29 cellular contexts compared by ENCODE assay signal in genomic region chr6:153849072-153849759, GRCh38.
"Had no signal": no experiment of that assay in that cellular context is flagged by ENCODE, and none has a peak within 500 bp of the region (broad histone marks: within the 10 kb centered on the region; RNA-seq: fewer than 3 reads in every experiment).

No MANE protein-coding gene starts in this region.

- H2AFZ ChIP-seq: neural progenitor cell, parathyroid adenoma had no signal

- H3K79me2 ChIP-seq: parathyroid adenoma had no signal

- H3K9ac ChIP-seq: neural progenitor cell, parathyroid adenoma had no signal

- H3K4me1 ChIP-seq: ascending aorta, breast epithelium, esophagus muscularis mucosa, neural progenitor cell, parathyroid adenoma, thyroid gland, upper lobe of left lung, vagina had no signal

- H3K36me3 ChIP-seq: ascending aorta, breast epithelium, esophagus muscularis mucosa, neural progenitor cell, thyroid gland, upper lobe of left lung, vagina had no signal

- H3K4me3 ChIP-seq: ascending aorta, breast epithelium, esophagus muscularis mucosa, neural progenitor cell, thyroid gland, upper lobe of left lung, vagina had no signal

- FAIRE-seq: colon, frontal cortex, kidney had no signal

- H3K9me3 ChIP-seq: ascending aorta, breast epithelium, esophagus muscularis mucosa, thyroid gland, upper lobe of left lung, vagina had no signal

- H3K27ac ChIP-seq: ascending aorta, breast epithelium, esophagus muscularis mucosa, neural progenitor cell, parathyroid adenoma, thyroid gland, upper lobe of left lung, vagina had no signal

- H3K27me3 ChIP-seq: ascending aorta, breast epithelium, esophagus muscularis mucosa, neural progenitor cell, thyroid gland, upper lobe of left lung, vagina had no signal

- H3K4me2 ChIP-seq: neural progenitor cell had no signal

- DNase-seq: activated CD4-positive, alpha-beta memory T cell treated with anti-CD3 and anti-CD28 coated beads for 36 hours; activated CD4-positive, alpha-beta T cell treated with anti-CD3 and anti-CD28 coated beads, Interleukin-2, amount 10 ng/mL, durations not matched to agents 24 days and 14 days; activated CD4-positive, CD25-positive, alpha-beta regulatory T cell treated with anti-CD3 and anti-CD28 coated beads, Interleukin-2, amount 50 U/mL, for 72 hours; activated CD8-positive, alpha-beta memory T cell treated with anti-CD3 and anti-CD28 coated beads, Interleukin-2, amount 50 U/mL, for 4 hours; activated gamma-delta T cell; activated naive CD4-positive, alpha-beta T cell treated with anti-CD3 and anti-CD28 coated beads, Interleukin-2, amount 10 ng/mL, durations not matched to agents 7 days and 5 days; activated naive CD8-positive, alpha-beta T cell treated with anti-CD3 and anti-CD28 coated beads, Interleukin-2, amount 10 ng/mL, durations not matched to agents 7 days and 5 days; activated T-cell treated with anti-CD3 and anti-CD28 coated beads, Interleukin-2, amount 50 U/mL, for 1 hour; dermis blood vessel endothelial cell; effector CD4-positive, alpha-beta T cell; kidney; natural killer cell; occipital lobe; right cardiac atrium; stimulated activated CD4-positive, alpha-beta T cell treated with anti-CD3 and anti-CD28 coated beads, Interleukin-12 subunit alpha, Interleukin-12 subunit beta, amount 100 ng/mL, for 4 hours; stimulated activated CD4-positive, alpha-beta T cell treated with anti-CD3 and anti-CD28 coated beads, Interleukin-4, amount 100 ng/mL, for 24 hours; T-helper 17 cell; T1000; thyroid gland; upper lobe of left lung had no signal

- ATAC-seq: natural killer cell; right cardiac atrium; stimulated activated effector memory CD8-positive, alpha-beta T cell treated with anti-CD3 and anti-CD28 coated beads, Interleukin-12 subunit alpha, Interleukin-12 subunit beta, amount 100 ng/mL, for 72 hours; T-helper 17 cell had no signal
